ENCODE assay signal across 15 cellular contexts in the genomic region with DNA sequence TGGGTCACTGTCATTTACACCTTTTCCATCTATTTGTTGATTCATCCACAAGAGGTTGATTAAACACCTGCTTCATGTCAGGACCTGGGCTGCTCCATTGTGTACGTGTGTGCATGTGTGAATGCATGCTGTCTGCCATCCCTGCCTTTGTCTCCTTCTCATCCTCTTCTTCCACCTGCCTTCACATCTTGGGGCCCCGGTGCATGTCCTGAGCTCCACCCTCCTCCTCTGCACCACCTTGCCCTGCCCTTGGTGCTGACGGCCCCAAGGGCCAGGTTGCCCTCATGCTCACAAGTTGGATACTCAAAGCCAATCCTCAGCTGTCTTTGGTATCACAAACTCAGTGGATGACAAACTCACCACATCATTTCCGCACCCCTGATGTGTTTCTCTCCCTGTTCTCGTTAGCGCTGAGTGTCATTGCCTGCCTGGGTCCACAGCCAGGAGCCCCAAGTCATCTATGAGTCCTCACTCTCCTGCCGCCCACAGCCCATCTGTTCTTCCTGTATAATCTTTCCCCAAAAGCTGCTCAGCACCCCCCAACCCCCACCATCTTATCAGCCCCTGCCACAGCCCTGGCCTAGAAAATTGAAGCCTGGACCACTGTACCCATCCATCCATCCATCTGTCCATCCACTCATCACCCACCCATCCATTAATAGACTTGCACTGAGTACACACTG.
"Had no signal": no experiment of that assay in that cellular context is flagged by ENCODE, and none has a peak within 500 bp of the region (broad histone marks: within the 10 kb centered on the region; RNA-seq: fewer than 3 reads in every experiment).

No MANE protein-coding gene starts in this region.

- ATAC-seq: activated CD4-positive, alpha-beta T cell treated with anti-CD3 and anti-CD28 coated beads for 36 hours; activated naive CD4-positive, alpha-beta T cell treated with anti-CD3 and anti-CD28 coated beads, Interleukin-2, amount 50 U/mL, for 72 hours; activated T-cell treated with anti-CD3 and anti-CD28 coated beads, Interleukin-2, amount 50 U/mL, for 4 hours; pancreas had no signal

- H3K4me1 Mint-ChIP-seq: activated CD4-positive, alpha-beta memory T cell treated with anti-CD3 and anti-CD28 coated beads, Interleukin-2, amount 10 ng/mL, durations not matched to agents 7 days and 5 days; activated CD4-positive, alpha-beta T cell treated with anti-CD3 and anti-CD28 coated beads for 36 hours; brain; naive B cell; neural progenitor cell had no signal

- H3K9me3 Mint-ChIP-seq: activated CD4-positive, alpha-beta memory T cell treated with anti-CD3 and anti-CD28 coated beads, Interleukin-2, amount 10 ng/mL, durations not matched to agents 7 days and 5 days; activated naive CD4-positive, alpha-beta T cell treated with anti-CD3 and anti-CD28 coated beads, Interleukin-2, amount 50 U/mL, for 72 hours; activated T-cell treated with anti-CD3 and anti-CD28 coated beads, Interleukin-2, amount 50 U/mL, for 4 hours; brain; naive B cell; neural progenitor cell had no signal

- H3K4me3 Mint-ChIP-seq: activated CD4-positive, alpha-beta memory T cell treated with anti-CD3 and anti-CD28 coated beads, Interleukin-2, amount 10 ng/mL, durations not matched to agents 7 days and 5 days; activated CD4-positive, alpha-beta T cell treated with anti-CD3 and anti-CD28 coated beads for 36 hours; activated T-cell treated with anti-CD3 and anti-CD28 coated beads, Interleukin-2, amount 50 U/mL, for 4 hours; brain; naive B cell; neural progenitor cell had no signal

- H3K27ac Mint-ChIP-seq: activated CD4-positive, alpha-beta memory T cell treated with anti-CD3 and anti-CD28 coated beads, Interleukin-2, amount 10 ng/mL, durations not matched to agents 7 days and 5 days; activated CD4-positive, alpha-beta T cell treated with anti-CD3 and anti-CD28 coated beads for 36 hours; activated naive CD4-positive, alpha-beta T cell treated with anti-CD3 and anti-CD28 coated beads, Interleukin-2, amount 50 U/mL, for 72 hours; brain; naive B cell; neural progenitor cell had no signal

- H3K27me3 Mint-ChIP-seq: activated CD4-positive, alpha-beta memory T cell treated with anti-CD3 and anti-CD28 coated beads, Interleukin-2, amount 10 ng/mL, durations not matched to agents 7 days and 5 days; activated CD4-positive, alpha-beta T cell treated with anti-CD3 and anti-CD28 coated beads for 36 hours; brain; naive B cell had no signal

- H3K36me3 Mint-ChIP-seq: activated naive CD4-positive, alpha-beta T cell treated with anti-CD3 and anti-CD28 coated beads, Interleukin-2, amount 50 U/mL, for 72 hours; brain; naive B cell; neural progenitor cell had no signal

- H3K9me3 ChIP-seq: colonic mucosa, esophagus muscularis mucosa, pancreas, stomach, thoracic aorta had no signal

- H3K4me1 ChIP-seq: colonic mucosa, esophagus muscularis mucosa, neural progenitor cell, pancreas, stomach had no signal

- H3K4me3 ChIP-seq: colonic mucosa, esophagus muscularis mucosa, neural progenitor cell, pancreas, stomach, thoracic aorta had no signal

- H3K27me3 ChIP-seq: colonic mucosa, esophagus muscularis mucosa, neural progenitor cell, pancreas had no signal

- H3K36me3 ChIP-seq: colonic mucosa, esophagus muscularis mucosa, neural progenitor cell, pancreas, stomach, thoracic aorta had no signal

- H3K27ac ChIP-seq: colonic mucosa, esophagus muscularis mucosa, neural progenitor cell, pancreas, stomach, thoracic aorta had no signal

- DNase-seq: activated CD4-positive, alpha-beta memory T cell treated with anti-CD3 and anti-CD28 coated beads, Interleukin-2, amount 10 ng/mL, durations not matched to agents 7 days and 5 days; activated CD4-positive, alpha-beta T cell treated with anti-CD3 and anti-CD28 coated beads for 36 hours; activated effector memory CD4-positive, alpha-beta T cell treated with anti-CD3 and anti-CD28 coated beads, Interleukin-2, amount 50 U/mL, for 16 hours; activated T-cell treated with anti-CD3 and anti-CD28 coated beads, Interleukin-2, amount 50 U/mL, for 4 hours; central memory CD4-positive, alpha-beta T cell; colonic mucosa; naive B cell; pancreas; stimulated activated CD4-positive, alpha-beta T cell treated with anti-CD3 and anti-CD28 coated beads, Interleukin-2, amount 100 ng/mL, for 24 hours; stomach had no signal
